ENCODE assay signal across 36 cellular contexts in genomic region chr6:136964368-136964767, GRCh38. TPM values are rescaled to one million over a fixed set of nuclear protein-coding genes. Genes with fewer than 3 reads are reported as not detected.
"Had no signal": no experiment of that assay in that cellular context is flagged by ENCODE, and none has a peak within 500 bp of the region (broad histone marks: within the 10 kb centered on the region; RNA-seq: fewer than 3 reads in every experiment).

No MANE protein-coding gene starts in this region.

- DNase-seq: activated CD4-positive, alpha-beta T cell treated with anti-CD3 and anti-CD28 coated beads for 48 hours; activated CD4-positive, alpha-beta T cell treated with anti-CD3 and anti-CD28 coated beads, Interleukin-2, amount 50 U/mL, for 48 hours; activated CD8-positive, alpha-beta memory T cell treated with anti-CD3 and anti-CD28 coated beads for 24 hours; activated effector memory CD4-positive, alpha-beta T cell treated with Interleukin-2 at 50 U/mL for 16 hours; activated naive CD4-positive, alpha-beta T cell treated with anti-CD3 and anti-CD28 coated beads for 36 hours; activated naive CD8-positive, alpha-beta T cell treated with anti-CD3 and anti-CD28 coated beads for 36 hours; adrenal gland; aorta; body of pancreas; cerebellar nuclear complex; cortex of kidney; effector memory CD8-positive, alpha-beta T cell; hippocampal formation; immature natural killer cell; kidney; naive B cell; nephron progenitor cell; pancreas; retina; stimulated activated CD4-positive, alpha-beta T cell treated with anti-CD3 and anti-CD28 coated beads, Interleukin-15, amount 100 ng/mL, for 24 hours; stimulated activated CD4-positive, alpha-beta T cell treated with anti-CD3 and anti-CD28 coated beads, Interleukin-2, amount 100 ng/mL, for 24 hours; stimulated activated naive B cell treated with anti-CD40 and anti-IgM and Interleukin-4, amounts not matched to agents 10 μg/mL and 1 μg/mL and 100 μg/mL, for 72 hours; stomach; T-cell; thyroid gland; WERI-Rb-1 had no signal

- H3K27ac Mint-ChIP-seq: activated naive CD4-positive, alpha-beta T cell treated with anti-CD3 and anti-CD28 coated beads for 36 hours; activated naive CD8-positive, alpha-beta T cell treated with anti-CD3 and anti-CD28 coated beads for 36 hours; effector memory CD8-positive, alpha-beta T cell; immature natural killer cell; naive B cell; nephron progenitor cell; stimulated activated naive B cell treated with anti-CD40 and anti-IgM and Interleukin-4, amounts not matched to agents 10 μg/mL and 1 μg/mL and 100 μg/mL, for 72 hours; T-cell; T-helper 2 cell treated with Interferon-gamma antibody and Interleukin-4, amounts not matched to agents 5 μg/mL and 100 μg/mL, for 36 hours had no signal

- H3K4me1 ChIP-seq: adrenal gland, gastroesophageal sphincter, pancreas, prostate gland had no signal

- FAIRE-seq: endothelial cell of umbilical vein, kidney, pancreas had no signal

- H3K36me3 ChIP-seq: adrenal gland, gastroesophageal sphincter, neutrophil, pancreas, prostate gland, stomach, thyroid gland, WERI-Rb-1 had no signal

- H3K4me1 Mint-ChIP-seq: activated naive CD8-positive, alpha-beta T cell treated with anti-CD3 and anti-CD28 coated beads for 36 hours had no signal

- H3K27ac ChIP-seq: adrenal gland, body of pancreas, gastroesophageal sphincter, neutrophil, pancreas, prostate gland, thyroid gland, WERI-Rb-1 had no signal

- H3K4me3 Mint-ChIP-seq: activated naive CD4-positive, alpha-beta T cell treated with anti-CD3 and anti-CD28 coated beads for 36 hours; activated naive CD8-positive, alpha-beta T cell treated with anti-CD3 and anti-CD28 coated beads for 36 hours; effector memory CD8-positive, alpha-beta T cell; immature natural killer cell; naive B cell; nephron progenitor cell; stimulated activated naive B cell treated with anti-CD40 and anti-IgM and Interleukin-4, amounts not matched to agents 10 μg/mL and 1 μg/mL and 100 μg/mL, for 72 hours; T-cell; T-helper 2 cell treated with Interferon-gamma antibody and Interleukin-4, amounts not matched to agents 5 μg/mL and 100 μg/mL, for 36 hours had no signal

- H3K27me3 ChIP-seq: adrenal gland, body of pancreas, pancreas, thyroid gland had no signal

- H3K36me3 Mint-ChIP-seq: activated naive CD8-positive, alpha-beta T cell treated with anti-CD3 and anti-CD28 coated beads for 36 hours; immature natural killer cell; naive B cell; stimulated activated naive B cell treated with anti-CD40 and anti-IgM and Interleukin-4, amounts not matched to agents 10 μg/mL and 1 μg/mL and 100 μg/mL, for 72 hours; T-cell had no signal

- H3K9me3 ChIP-seq: adrenal gland, body of pancreas, gastroesophageal sphincter, neutrophil, pancreas, prostate gland, stomach, thyroid gland had no signal

- H3K4me3 ChIP-seq: adrenal gland, body of pancreas, gastroesophageal sphincter, lung, pancreas, prostate gland, stomach, thyroid gland had no signal

- ATAC-seq: activated CD4-positive, CD25-positive, alpha-beta regulatory T cell treated with anti-CD3 and anti-CD28 coated beads, Interleukin-2, amount 50 U/mL, for 24 hours; body of pancreas; effector memory CD8-positive, alpha-beta T cell; gastroesophageal sphincter; left lobe of liver; pancreas; stimulated activated naive B cell treated with anti-CD40 and anti-IgM and Interleukin-4, amounts not matched to agents 10 μg/mL and 1 μg/mL and 100 μg/mL, for 72 hours; T-cell had no signal

RNA-seq across cellular contexts. Expression of gene SLC35D3, which starts 42.3 kb away (rescaled TPM):
- total RNA-seq: activated naive CD4-positive, alpha-beta T cell treated with anti-CD3 and anti-CD28 coated beads for 36 hours; activated naive CD8-positive, alpha-beta T cell treated with anti-CD3 and anti-CD28 coated beads for 36 hours; aorta; body of pancreas; endothelial cell of umbilical vein; fibroblast of lung; fibroblast of villous mesenchyme; kidney; left lobe of liver; T-cell; thyroid gland had no signal
